8 cellular contexts compared by ENCODE assay signal in genomic region chr5:131164931-131165727, GRCh38.
DNase-seq lines count a peak whose midpoint lies in the region; ATAC-seq and TF ChIP-seq lines count a peak whose summit lies in the region.

Gene HINT1 (minus strand): TSS chr5:131165256. CDS start chr5:131165205, 51 bp downstream.

- no peak for TF ChIP-seq CTCF in AG09309 (IDR thresholded peaks at IDR 0.05; ENCODE audit: control insufficient read depth, insufficient read depth, low read depth, low read length, missing control alignments)

- DNase-seq in AG09309 (ENCODE audit: low read depth) (peak; percentile 51), NCI-H226 (peak; percentile 91), islet precursor cell (peak; percentile 97)
- peak; percentile 79 to 88 (median 86) for DNase-seq in activated CD4-positive, CD25-positive, alpha-beta regulatory T cell (lab: John Stamatoyannopoulos, UW)
- peak; percentile 91 for DNase-seq in central memory CD4-positive, alpha-beta T cell
- peak; percentile 84 to 91 for DNase-seq in stimulated activated CD4-positive, alpha-beta T cell treated with anti-CD3 and anti-CD28 coated beads, Interleukin-15, amount 100 ng/mL, for 1 hour (ENCODE audit: low read depth in 1 of 2, low spot score in 1 of 2)

- in situ Hi-C loops in GM18951 (cut with MboI; ENCODE audit: low sequenced_read_pairs, unreplicated experiment): loop anchor here (5.0 to 10.0 kb wide), 2 partner anchors 110 to 217 kb away; no protein-coding TSS in a partner anchor

- H3K4me3 ChIP-seq in AG09309 (ENCODE audit: control insufficient read depth, low read depth, low read length): peak within 1 kb of the TSS; percentile 93

- peak; percentile 87 for TF ChIP-seq POLR2A in GM18951 (IDR thresholded peaks at IDR 0.05; ENCODE audit: extremely low read depth, insufficient read depth, insufficient read length)

- ATAC-seq in HG03196 (IDR thresholded peaks at IDR 0.05; ENCODE audit: unreplicated experiment): peak; percentile 85

Comparison
In these comparisons a context has a peak if more than half of its experiments do, and no peak if none do; other contexts are left out.
1. Peak in every context shown above with its lines: DNase-seq, ATAC-seq and H3K4me3 ChIP-seq.